9 cellular contexts compared by ENCODE assay signal in genomic region chr1:160768295-160768657, GRCh38. TPM values are rescaled to one million over a fixed set of nuclear protein-coding genes. Genes with fewer than 3 reads are reported as not detected.
DNase-seq lines count a peak whose midpoint lies in the region; ATAC-seq, FAIRE-seq and TF ChIP-seq lines count a peak whose summit lies in the region.
"Had no signal": no experiment of that assay in that cellular context is flagged by ENCODE, and none has a peak within 500 bp of the region (broad histone marks: within the 10 kb centered on the region; RNA-seq: fewer than 3 reads in every experiment).

No MANE protein-coding gene starts in this region.

- H2AK5ac ChIP-seq in trophoblast cell (ENCODE audit: low read length): no peak overlapping the region

- H2BK5ac ChIP-seq in trophoblast cell (ENCODE audit: low read depth, low read length, poor library complexity): no peak overlapping the region

- DNase-seq in Daoy (ENCODE audit: low read depth): peak; percentile 74
- DNase-seq in Jurkat, Clone E6-1 (ENCODE audit: low read depth, low spot score): peak; percentile 81
- peak; percentile 73 for DNase-seq in activated CD4-positive, alpha-beta T cell treated with anti-CD3 and anti-CD28 coated beads for 1 hour
- peak; percentile 73 for DNase-seq in effector CD4-positive, alpha-beta T cell
- peak; percentile 11 to 65 for DNase-seq in trophoblast cell
- no peak for DNase-seq in H54 (ENCODE audit: insufficient read length, low spot score)
- DNase-seq in NCI-H774 (lab: John Stamatoyannopoulos, UW): no peak

- no peak overlapping the region for H3K4me2 ChIP-seq in trophoblast cell (ENCODE audit: low read length)

- no peak overlapping the region for H3K4ac ChIP-seq in trophoblast cell (ENCODE audit: low read depth, low read length)

- TF ChIP-seq POLR2A in H54 (IDR thresholded peaks at IDR 0.05; ENCODE audit: low read depth, low read length): no peak

- no peak overlapping the region for H3K27ac ChIP-seq in trophoblast cell (ENCODE audit: low read depth, low read length)
- H3K27ac ChIP-seq: thyroid gland had no signal

- H3K27me3 ChIP-seq in trophoblast cell (ENCODE audit: insufficient read depth, low read length): no peaks in the 10 kb centered on the region
- H3K27me3 ChIP-seq: thyroid gland had no signal

- no peak overlapping the region for H3K14ac ChIP-seq in trophoblast cell (ENCODE audit: low read length)

- H4K12ac ChIP-seq in trophoblast cell (ENCODE audit: low read depth, low read length): no peak overlapping the region

- no peak for FAIRE-seq in H54 (lab: Jason Lieb, UNC)

- H3K4me1 ChIP-seq in trophoblast cell (ENCODE audit: control insufficient read depth in 1 of 2, insufficient read depth in 2 of 2, low read length in 2 of 2): peaks cover 6 to 9% of the 10 kb centered on the region in 2 experiments
- H3K4me1 ChIP-seq: thyroid gland had no signal

- H3K4me3 ChIP-seq in Jurkat, Clone E6-1 (ENCODE audit: low read length): peak overlapping the region; percentile 22
- H3K4me3 ChIP-seq in trophoblast cell (ENCODE audit: low read depth, low read length): no peak overlapping the region
- H3K4me3 ChIP-seq: thyroid gland had no signal

- H4K8ac ChIP-seq in trophoblast cell (ENCODE audit: low read depth, low read length): no peak overlapping the region

- H3K23ac ChIP-seq in trophoblast cell (ENCODE audit: low read length): no peak overlapping the region

- no peak overlapping the region for H4K91ac ChIP-seq in trophoblast cell (ENCODE audit: low read depth, low read length)

- no peak overlapping the region for H2BK120ac ChIP-seq in trophoblast cell (ENCODE audit: insufficient read depth, low read length, poor library complexity)

- no peaks in the 10 kb centered on the region for H3K36me3 ChIP-seq in trophoblast cell (ENCODE audit: control insufficient read depth in 1 of 2, insufficient read depth in 2 of 2, low read length in 2 of 2)
- H3K36me3 ChIP-seq: thyroid gland had no signal

- H3K79me2 ChIP-seq in trophoblast cell (ENCODE audit: control insufficient read depth, insufficient read depth, low read length, poor library complexity): no peaks in the 10 kb centered on the region

- H2BK12ac ChIP-seq in trophoblast cell (ENCODE audit: low read length): no peak overlapping the region

- H3K9me3 ChIP-seq in trophoblast cell (ENCODE audit: insufficient read depth, low read depth, low read length): no peaks in the 10 kb centered on the region
- H3K9me3 ChIP-seq: thyroid gland had no signal

- H2AFZ ChIP-seq in trophoblast cell (ENCODE audit: insufficient read depth, low read length, poor library complexity): no peak overlapping the region

- peak; percentile 75 for ATAC-seq in GM21447 (IDR thresholded peaks at IDR 0.05; ENCODE audit: unreplicated experiment)

- H3K9ac ChIP-seq in trophoblast cell (ENCODE audit: low read length): no peak overlapping the region

- H3K79me1 ChIP-seq in trophoblast cell (ENCODE audit: low read length): peaks cover 2% of the 10 kb centered on the region

- H3K18ac ChIP-seq in trophoblast cell (ENCODE audit: low read length): no peak overlapping the region

RNA-seq across cellular contexts. Expression of gene LY9, which starts 27.7 kb away (rescaled TPM):
- total RNA-seq in Daoy (2014; rRNA removed; shearing (Covaris generic)): 0.06 TPM in 1 of 2 replicates, not detected in the other
- 22.6 TPM for polyA plus RNA-seq in Jurkat, Clone E6-1 (2012; ENCODE audit: insufficient read depth, insufficient read length)
- 0.22 and 0.26 TPM in 2 replicates for polyA plus RNA-seq in trophoblast cell (2013)

RNA-seq across cellular contexts. Expression of gene SLAMF7, which starts 29.2 kb away (rescaled TPM):
- 0.03 and 0.91 TPM in 2 replicates for total RNA-seq in Daoy (2014; rRNA removed; shearing (Covaris generic))
- not detected for polyA plus RNA-seq in Jurkat, Clone E6-1 (2012; ENCODE audit: insufficient read depth, insufficient read length)
- polyA plus RNA-seq in trophoblast cell (2013): 0.12 and 0.15 TPM in 2 replicates

RNA-seq across cellular contexts. Expression of gene CD48, which starts 56.7 kb away (rescaled TPM):
- total RNA-seq in Daoy (2014; rRNA removed; shearing (Covaris generic)): not detected in 2 replicates
- polyA plus RNA-seq in Jurkat, Clone E6-1 (2012; ENCODE audit: insufficient read depth, insufficient read length): 6.5 TPM
- not detected in 2 replicates for polyA plus RNA-seq in trophoblast cell (2013)

Comparison
In these comparisons a context has a peak if more than half of its experiments do, and no peak if none do; other contexts are left out.
1. DNase-seq: peak in Daoy (single experiment), Jurkat, Clone E6-1 (single experiment), activated CD4-positive, alpha-beta T cell treated with anti-CD3 and anti-CD28 coated beads for 1 hour (single experiment), effector CD4-positive, alpha-beta T cell (single experiment) and trophoblast cell (2 of 2); none in H54 (single experiment) and NCI-H774 (single experiment).